ENCODE assay signal across 2 cellular contexts in genomic region chr1:232084584-232085223, GRCh38.
TF ChIP-seq lines count a peak whose summit lies in the region.

No MANE protein-coding gene starts in this region.

TF ChIP-seq in H1, 55 proteins besides CTCF, POLR2A, EP300 and RAD21 (continued from another document):
- TF ChIP-seq YY1 (IDR thresholded peaks at IDR 0.05; ENCODE audit: low read depth, low read length), result 0 out of 2 replicates have a peak, but pooled peaks have one; percentile 24

TF ChIP-seq in HepG2, 621 proteins besides CTCF, POLR2A, EP300 and RAD21 (continued from another document):
- TF ChIP-seq REST (IDR thresholded peaks at IDR 0.05; ENCODE audit: borderline replicate concordance in 1 of 2, low read depth in 1 of 2, low read length in 2 of 2) (peak; percentile 64 to 93), ERF (CRISPR knock-in tag; IDR thresholded peaks at IDR 0.05) (no peak), ZNF598 (CRISPR knock-in tag; IDR thresholded peaks at IDR 0.05; ENCODE audit: borderline replicate concordance) (no peak), SALL1 (CRISPR knock-in tag; IDR thresholded peaks at IDR 0.05) (peak; percentile 18; the same call in 1 of the 2 replicates), CHCHD3 (CRISPR knock-in tag; IDR thresholded peaks at IDR 0.05) (no peak), ZNF530 (CRISPR knock-in tag; IDR thresholded peaks at IDR 0.05; ENCODE audit: low read depth) (no peak), MAFK (conservative IDR thresholded peaks at IDR 0.05 in 1 of 2, IDR thresholded peaks at IDR 0.05 in 1 of 2; ENCODE audit: low read length in 2 of 2) (peak; percentile 81 to 86)
